Comparison of ENCODE assay signal across 1 cellular context in genomic region chr10:131831561-131831960, GRCh38.
TF ChIP-seq lines count a peak whose summit lies in the region.

No MANE protein-coding gene starts in this region.

TF ChIP-seq in WTC11, 78 proteins besides CTCF, POLR2A, EP300 and RAD21:
- TF ChIP-seq GRHL2 (CRISPR knock-in tag; IDR thresholded peaks at IDR 0.05; ENCODE audit: insufficient replicate concordance, severe bottlenecking): no peak
TF ChIP-seq in WTC11: peak in this region for 0.
